ENCODE assay signal across 12 cellular contexts in the genomic region with DNA sequence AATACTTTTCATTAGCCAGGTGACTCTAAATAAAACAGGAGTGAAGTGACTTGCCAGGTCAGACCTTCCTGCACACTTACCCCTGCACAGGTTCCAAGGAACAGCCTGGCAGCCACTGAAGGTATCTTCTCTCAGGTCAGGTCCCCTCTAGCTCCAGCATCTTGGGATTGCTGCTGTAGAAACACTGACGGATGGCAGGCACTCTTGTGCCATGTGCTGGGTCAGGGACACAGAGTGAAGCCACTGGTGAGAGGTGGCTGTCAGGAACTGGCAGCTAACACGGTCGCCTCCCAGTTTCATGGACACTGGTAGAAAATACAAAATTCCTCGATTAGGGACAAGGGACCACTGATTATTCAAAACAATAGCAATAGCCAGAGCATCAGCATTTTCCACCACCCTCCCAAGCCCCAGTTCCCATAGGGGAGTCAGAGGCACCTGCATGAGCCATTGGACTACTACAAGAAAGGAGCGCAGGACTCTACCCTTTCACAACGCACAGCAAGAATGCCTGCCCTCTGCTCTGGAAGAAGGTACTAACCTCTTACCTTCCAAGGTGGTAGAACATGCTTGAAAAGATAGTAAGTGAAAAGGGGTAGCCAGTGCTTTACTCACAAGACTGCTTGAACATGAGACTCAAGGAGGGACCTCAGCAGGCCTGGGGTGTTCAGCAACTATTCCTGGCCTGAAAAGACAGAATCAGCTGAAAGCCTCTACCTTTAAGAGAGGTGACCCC. TPM values are rescaled to one million over a fixed set of nuclear protein-coding genes. Genes with fewer than 3 reads are reported as not detected.
DNase-seq lines count a peak whose midpoint lies in the region; ATAC-seq and TF ChIP-seq lines count a peak whose summit lies in the region.
"Had no signal": no experiment of that assay in that cellular context is flagged by ENCODE, and none has a peak within 500 bp of the region (broad histone marks: within the 10 kb centered on the region; RNA-seq: fewer than 3 reads in every experiment).

No MANE protein-coding gene starts in this region.

- H3K4me1 Mint-ChIP-seq in endothelial cell (ENCODE audit: unreplicated experiment): peaks cover 32% of the 10 kb centered on the region
- peaks cover 83% of the 10 kb centered on the region for H3K4me1 Mint-ChIP-seq in stimulated activated memory B cell treated with anti-CD40 and anti-IgM and Interleukin-4, amounts not matched to agents 10 μg/mL and 1 μg/mL and 100 μg/mL, for 72 hours

- no peak for ATAC-seq in stimulated activated memory B cell treated with anti-CD40 and anti-IgM and Interleukin-4, amounts not matched to agents 10 μg/mL and 1 μg/mL and 100 μg/mL, for 72 hours
- ATAC-seq: body of pancreas, gastroesophageal sphincter had no signal

- peak; percentile 62 for DNase-seq in activated CD8-positive, alpha-beta memory T cell treated with anti-CD3 and anti-CD28 coated beads for 24 hours
- no peak for DNase-seq in activated CD8-positive, alpha-beta memory T cell treated with anti-CD3 and anti-CD28 coated beads, Interleukin-2, amount 50 U/mL, for 4 hours
- DNase-seq in SK-N-MC (ENCODE audit: low read depth, low spot score) (no peak), endothelial cell (ENCODE audit: low spot score) (no peak), anterior cingulate cortex (lab: John Stamatoyannopoulos, UW) (no peak), KG1 (lab: John Stamatoyannopoulos, UW) (no peak), globus pallidus (ENCODE audit: low spot score) (no peak)
- DNase-seq: body of pancreas; stimulated activated CD4-positive, alpha-beta T cell treated with anti-CD3 and anti-CD28 coated beads, Interleukin-4, amount 100 ng/mL, for 1 hour; upper lobe of left lung had no signal

- H3K36me3 ChIP-seq in SK-N-MC (ENCODE audit: insufficient read depth, low read length): peaks cover 52% of the 10 kb centered on the region

- peak overlapping the region; percentile 3 for H3K4me3 Mint-ChIP-seq in endothelial cell (ENCODE audit: unreplicated experiment)
- peak overlapping the region; percentile 98 for H3K4me3 Mint-ChIP-seq in stimulated activated memory B cell treated with anti-CD40 and anti-IgM and Interleukin-4, amounts not matched to agents 10 μg/mL and 1 μg/mL and 100 μg/mL, for 72 hours

- peak overlapping the region; percentile 97 for H3K9ac ChIP-seq in SK-N-MC (ENCODE audit: insufficient read length)

- no peaks in the 10 kb centered on the region for H3K9me3 Mint-ChIP-seq in endothelial cell (ENCODE audit: unreplicated experiment)
- no peaks in the 10 kb centered on the region for H3K9me3 Mint-ChIP-seq in stimulated activated memory B cell treated with anti-CD40 and anti-IgM and Interleukin-4, amounts not matched to agents 10 μg/mL and 1 μg/mL and 100 μg/mL, for 72 hours

- no peaks in the 10 kb centered on the region for H3K9me3 ChIP-seq in SK-N-MC (ENCODE audit: low read depth, low read length)
- H3K9me3 ChIP-seq: body of pancreas, gastroesophageal sphincter, upper lobe of left lung had no signal

- peak overlapping the region; percentile 91 for H3K27ac ChIP-seq in SK-N-MC
- H3K27ac ChIP-seq: body of pancreas had no signal

- peaks cover 12% of the 10 kb centered on the region for H3K27me3 Mint-ChIP-seq in endothelial cell (ENCODE audit: unreplicated experiment)
- H3K27me3 Mint-ChIP-seq in stimulated activated memory B cell treated with anti-CD40 and anti-IgM and Interleukin-4, amounts not matched to agents 10 μg/mL and 1 μg/mL and 100 μg/mL, for 72 hours: no peaks in the 10 kb centered on the region

- no peak overlapping the region for H3K27ac Mint-ChIP-seq in endothelial cell (ENCODE audit: unreplicated experiment)
- H3K27ac Mint-ChIP-seq in stimulated activated memory B cell treated with anti-CD40 and anti-IgM and Interleukin-4, amounts not matched to agents 10 μg/mL and 1 μg/mL and 100 μg/mL, for 72 hours: peak overlapping the region; percentile 98

- peak overlapping the region; percentile 88 for H3K4me3 ChIP-seq in SK-N-MC
- H3K4me3 ChIP-seq: body of pancreas, gastroesophageal sphincter had no signal

- TF ChIP-seq CTCF in endothelial cell (IDR thresholded peaks at IDR 0.05; ENCODE audit: unreplicated experiment): no peak

- peaks cover 16% of the 10 kb centered on the region for H3K36me3 Mint-ChIP-seq in endothelial cell (ENCODE audit: low read depth, unreplicated experiment)
- H3K36me3 Mint-ChIP-seq in stimulated activated memory B cell treated with anti-CD40 and anti-IgM and Interleukin-4, amounts not matched to agents 10 μg/mL and 1 μg/mL and 100 μg/mL, for 72 hours: peaks cover 41% of the 10 kb centered on the region

RNA-seq across cellular contexts. Expression of gene MYO1G, which starts 5.1 kb away (rescaled TPM):
- total RNA-seq in endothelial cell (ENCODE audit: unreplicated experiment): 0.13 TPM

RNA-seq across cellular contexts. Expression of gene CCM2, which starts 16.1 kb away (rescaled TPM):
- 59.8 TPM for total RNA-seq in endothelial cell (ENCODE audit: unreplicated experiment)
